In genomic region chr13:65264066-65264465, GRCh38 we compare ENCODE assay signal across 11 cellular contexts.
"Had no signal": no experiment of that assay in that cellular context is flagged by ENCODE, and none has a peak within 500 bp of the region (broad histone marks: within the 10 kb centered on the region; RNA-seq: fewer than 3 reads in every experiment).

No MANE protein-coding gene starts in this region.

- FAIRE-seq: islet of Langerhans, pancreas had no signal

- H3K4me3 Mint-ChIP-seq: activated naive CD8-positive, alpha-beta T cell treated with anti-CD3 and anti-CD28 coated beads, Interleukin-2, amount 50 U/mL, for 24 hours; activated T-helper 17 cell treated with anti-CD3 and anti-CD28 coated beads, Interleukin-2, amount 50 U/mL, for 72 hours; naive B cell had no signal

- H3K36me3 Mint-ChIP-seq: naive B cell had no signal

- H3K4me3 ChIP-seq: pancreas, thoracic aorta had no signal

- ATAC-seq: activated naive CD8-positive, alpha-beta T cell treated with anti-CD3 and anti-CD28 coated beads, Interleukin-2, amount 50 U/mL, for 24 hours; activated T-helper 17 cell treated with anti-CD3 and anti-CD28 coated beads, Interleukin-2, amount 50 U/mL, for 72 hours; pancreas had no signal

- H3K27me3 ChIP-seq: pancreas had no signal

- H3K4me1 ChIP-seq: pancreas had no signal

- H3K36me3 ChIP-seq: pancreas, thoracic aorta had no signal

- H3K27ac Mint-ChIP-seq: activated naive CD8-positive, alpha-beta T cell treated with anti-CD3 and anti-CD28 coated beads, Interleukin-2, amount 50 U/mL, for 24 hours; activated T-helper 17 cell treated with anti-CD3 and anti-CD28 coated beads, Interleukin-2, amount 50 U/mL, for 72 hours; naive B cell had no signal

- DNase-seq: activated CD4-positive, alpha-beta T cell treated with anti-CD3 and anti-CD28 coated beads, Interleukin-2, amount 50 U/mL, for 4 hours; activated CD4-positive, CD25-positive, alpha-beta regulatory T cell treated with anti-CD3 and anti-CD28 coated beads, Interleukin-2, amount 50 U/mL, for 72 hours; activated naive CD8-positive, alpha-beta T cell treated with anti-CD3 and anti-CD28 coated beads, Interleukin-2, amount 50 U/mL, for 24 hours; erythroblast; naive B cell; pancreas; stimulated activated CD4-positive, alpha-beta T cell treated with anti-CD3 and anti-CD28 coated beads, Interleukin-1b, Interleukin-23, amount 100 ng/mL, for 48 hours; T-helper 9 cell had no signal

- H3K9me3 ChIP-seq: pancreas, thoracic aorta had no signal

- H3K9me3 Mint-ChIP-seq: activated naive CD8-positive, alpha-beta T cell treated with anti-CD3 and anti-CD28 coated beads, Interleukin-2, amount 50 U/mL, for 24 hours; naive B cell had no signal

- H3K4me1 Mint-ChIP-seq: activated T-helper 17 cell treated with anti-CD3 and anti-CD28 coated beads, Interleukin-2, amount 50 U/mL, for 72 hours had no signal

- H3K27ac ChIP-seq: pancreas, thoracic aorta had no signal
